ENCODE assay signal across 28 cellular contexts in the genomic region with DNA sequence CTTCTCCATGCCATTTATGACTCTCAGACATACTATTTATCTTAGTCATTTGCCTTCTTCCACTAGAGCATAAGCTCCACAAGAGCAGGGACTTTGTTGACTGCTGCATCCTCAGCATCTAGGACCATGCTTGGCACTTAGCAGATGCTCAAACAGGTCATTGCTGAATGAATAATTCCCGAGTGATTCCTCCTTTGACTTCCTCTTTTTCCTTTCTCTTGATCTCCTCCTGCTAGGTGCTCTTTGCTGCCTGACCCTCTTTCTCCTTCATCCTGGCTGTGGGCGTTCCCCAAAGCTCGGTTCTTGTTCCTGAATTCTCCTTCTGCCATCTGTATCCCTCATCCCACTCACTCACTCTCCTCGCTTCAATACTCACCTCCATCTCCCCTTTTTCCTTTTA. TPM values are rescaled to one million over a fixed set of nuclear protein-coding genes. Genes with fewer than 3 reads are reported as not detected.
"Had no signal": no experiment of that assay in that cellular context is flagged by ENCODE, and none has a peak within 500 bp of the region (broad histone marks: within the 10 kb centered on the region; RNA-seq: fewer than 3 reads in every experiment).

No MANE protein-coding gene starts in this region.

- ATAC-seq: left lobe of liver; natural killer cell; sciatic nerve; stimulated activated effector memory CD8-positive, alpha-beta T cell treated with anti-CD3 and anti-CD28 coated beads, Interleukin-12 subunit alpha, Interleukin-12 subunit beta, amount 100 ng/mL, for 72 hours had no signal

- DNase-seq: cortex of kidney; head of caudate nucleus; kidney; natural killer cell; nucleus accumbens; stimulated activated CD4-positive, alpha-beta T cell treated with anti-CD3 and anti-CD28 coated beads, Interleukin-2, amount 100 ng/mL, for 24 hours; stimulated activated CD4-positive, alpha-beta T cell treated with anti-CD3 and anti-CD28 coated beads, Interleukin-4, amount 100 ng/mL, for 24 hours; stimulated activated naive CD4-positive, alpha-beta T cell treated with Interleukin-2 at 50 U/mL for 16 hours; stomach; thyroid gland; trophoblast cell had no signal

- H3K4me2 ChIP-seq: hepatocyte had no signal

- H3K9me3 ChIP-seq: prostate gland, right atrium auricular region, stomach, thyroid gland, vagina had no signal

- H3K36me3 ChIP-seq: prostate gland, right atrium auricular region, stomach, thyroid gland, vagina had no signal

- H3K4me3 Mint-ChIP-seq: memory B cell; natural killer cell; neural crest cell; stimulated activated effector memory CD8-positive, alpha-beta T cell treated with anti-CD3 and anti-CD28 coated beads, Interleukin-12 subunit alpha, Interleukin-12 subunit beta, amount 100 ng/mL, for 72 hours had no signal

- H3K4me3 ChIP-seq: hepatocyte, lung, prostate gland, right atrium auricular region, stomach, thyroid gland, vagina had no signal

- H3K79me2 ChIP-seq: hepatocyte had no signal

- H2AFZ ChIP-seq: hepatocyte had no signal

- H3K9me3 Mint-ChIP-seq: natural killer cell; neural crest cell; stimulated activated effector memory CD8-positive, alpha-beta T cell treated with anti-CD3 and anti-CD28 coated beads, Interleukin-12 subunit alpha, Interleukin-12 subunit beta, amount 100 ng/mL, for 72 hours had no signal

- H3K36me3 Mint-ChIP-seq: memory B cell; natural killer cell; stimulated activated effector memory CD8-positive, alpha-beta T cell treated with anti-CD3 and anti-CD28 coated beads, Interleukin-12 subunit alpha, Interleukin-12 subunit beta, amount 100 ng/mL, for 72 hours had no signal

- H3K27me3 ChIP-seq: hepatocyte, right atrium auricular region, thyroid gland, vagina had no signal

- H3K27ac Mint-ChIP-seq: memory B cell; natural killer cell; stimulated activated effector memory CD8-positive, alpha-beta T cell treated with anti-CD3 and anti-CD28 coated beads, Interleukin-12 subunit alpha, Interleukin-12 subunit beta, amount 100 ng/mL, for 72 hours had no signal

- FAIRE-seq: frontal cortex, kidney had no signal

- H3K27ac ChIP-seq: hepatocyte, prostate gland, right atrium auricular region, stomach, thyroid gland, vagina had no signal

- H3K4me1 ChIP-seq: prostate gland, right atrium auricular region, stomach, thyroid gland, vagina had no signal

RNA-seq across cellular contexts. Expression of a gene that starts 23.5 kb away (rescaled TPM):
- total RNA-seq: dermis microvascular lymphatic vessel endothelial cell, fibroblast of villous mesenchyme, glomerular endothelial cell, osteocyte, right atrium auricular region, vagina had no signal
- polyA plus RNA-seq: esophagus, liver had no signal
